30 cellular contexts compared by ENCODE assay signal in the genomic region with DNA sequence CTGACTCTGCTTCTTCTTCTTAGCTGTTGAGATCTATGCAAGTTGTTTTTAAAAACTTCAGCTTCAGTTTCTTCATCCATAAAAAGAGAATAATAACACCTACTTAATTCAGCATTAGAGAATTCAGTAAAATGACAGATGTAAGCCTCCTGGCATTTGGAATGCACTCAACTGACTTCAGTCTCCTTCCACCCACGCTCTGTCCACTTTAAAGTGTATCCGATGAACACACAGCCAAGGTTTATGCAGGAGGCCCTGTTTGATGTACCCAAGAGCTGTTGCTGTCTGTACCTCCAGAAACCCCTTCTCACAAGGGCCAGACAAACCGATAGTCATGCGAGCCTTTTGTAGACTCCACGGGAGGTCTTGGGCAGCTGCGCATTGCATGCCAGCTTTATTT.
"Had no signal": no experiment of that assay in that cellular context is flagged by ENCODE, and none has a peak within 500 bp of the region (broad histone marks: within the 10 kb centered on the region; RNA-seq: fewer than 3 reads in every experiment).

No MANE protein-coding gene starts in this region.

- H3K9me3 ChIP-seq: ascending aorta, breast epithelium, esophagus muscularis mucosa, gastrocnemius medialis, heart left ventricle had no signal

- H3K27me3 ChIP-seq: ascending aorta, cardiac muscle cell had no signal

- H3K4me3 ChIP-seq: ascending aorta, breast epithelium, cardiac muscle cell, esophagus muscularis mucosa, gastrocnemius medialis, heart left ventricle had no signal

- FAIRE-seq: colon had no signal

- DNase-seq: activated CD4-positive, alpha-beta memory T cell treated with anti-CD3 and anti-CD28 coated beads for 36 hours; activated CD4-positive, alpha-beta T cell treated with anti-CD3 and anti-CD28 coated beads for 36 hours; activated CD4-positive, alpha-beta T cell treated with anti-CD3 and anti-CD28 coated beads, Interleukin-2, amount 10 ng/mL, durations not matched to agents 24 days and 14 days; activated CD4-positive, CD25-positive, alpha-beta regulatory T cell; activated CD4-positive, CD25-positive, alpha-beta regulatory T cell treated with anti-CD3 and anti-CD28 coated beads, Interleukin-2, amount 50 U/mL, for 72 hours; activated CD8-positive, alpha-beta memory T cell treated with anti-CD3 and anti-CD28 coated beads, Interleukin-2, amount 10 ng/mL, durations not matched to agents 7 days and 5 days; activated CD8-positive, alpha-beta memory T cell treated with anti-CD3 and anti-CD28 coated beads, Interleukin-2, amount 50 U/mL, for 4 hours; activated CD8-positive, alpha-beta T cell treated with anti-CD3 and anti-CD28 coated beads, Interleukin-2, amount 10 ng/mL, durations not matched to agents 7 days and 5 days; activated effector memory CD4-positive, alpha-beta T cell treated with anti-CD3 and anti-CD28 coated beads, Interleukin-2, amount 50 U/mL, for 16 hours; activated naive CD4-positive, alpha-beta T cell treated with anti-CD3 and anti-CD28 coated beads, Interleukin-2, amount 10 ng/mL, durations not matched to agents 7 days and 5 days; activated naive CD8-positive, alpha-beta T cell treated with anti-CD3 and anti-CD28 coated beads, Interleukin-2, amount 10 ng/mL, durations not matched to agents 7 days and 5 days; activated T-cell treated with anti-CD3 and anti-CD28 coated beads, Interleukin-2, amount 50 U/mL, for 1 hour; activated T-cell treated with anti-CD3 and anti-CD28 coated beads, Interleukin-2, amount 50 U/mL, for 48 hours; central memory CD4-positive, alpha-beta T cell; cortex of kidney; dermis blood vessel endothelial cell; effector CD4-positive, alpha-beta T cell; effector memory CD8-positive, alpha-beta T cell; erythroblast; foreskin keratinocyte; gastrocnemius medialis; glutamatergic neuron; heart left ventricle; T-helper 17 cell had no signal

- H3K36me3 ChIP-seq: ascending aorta, breast epithelium, cardiac muscle cell, esophagus muscularis mucosa, gastrocnemius medialis, heart left ventricle had no signal

- H3K27ac ChIP-seq: ascending aorta, breast epithelium, cardiac muscle cell, esophagus muscularis mucosa, foreskin keratinocyte, gastrocnemius medialis, heart left ventricle had no signal

- ATAC-seq: activated CD4-positive, alpha-beta T cell treated with anti-CD3 and anti-CD28 coated beads for 36 hours; activated CD8-positive, alpha-beta memory T cell treated with anti-CD3 and anti-CD28 coated beads, Interleukin-2, amount 10 ng/mL, durations not matched to agents 7 days and 5 days; activated CD8-positive, alpha-beta T cell treated with anti-CD3 and anti-CD28 coated beads, Interleukin-2, amount 10 ng/mL, durations not matched to agents 7 days and 5 days; activated naive CD4-positive, alpha-beta T cell treated with anti-CD3 and anti-CD28 coated beads, Interleukin-2, amount 50 U/mL, for 72 hours; effector memory CD8-positive, alpha-beta T cell; foreskin keratinocyte; gastrocnemius medialis; heart left ventricle; T-helper 17 cell had no signal

- H3K4me1 ChIP-seq: ascending aorta, breast epithelium, esophagus muscularis mucosa, foreskin keratinocyte, gastrocnemius medialis, heart left ventricle had no signal
